In genomic region chr11:125328181-125328580, GRCh38 we compare ENCODE assay signal across 29 cellular contexts.
"Had no signal": no experiment of that assay in that cellular context is flagged by ENCODE, and none has a peak within 500 bp of the region (broad histone marks: within the 10 kb centered on the region; RNA-seq: fewer than 3 reads in every experiment).

No MANE protein-coding gene starts in this region.

- H3K36me3 ChIP-seq: breast epithelium, SJSA1 had no signal

- H3K4me1 Mint-ChIP-seq: activated B cell treated with CpG ODN at 0.5 μM for 24 hours; activated CD4-positive, alpha-beta T cell treated with anti-CD3 and anti-CD28 coated beads, Interleukin-2, amount 10 ng/mL, durations not matched to agents 7 days and 5 days; activated naive CD4-positive, alpha-beta T cell treated with anti-CD3 and anti-CD28 coated beads, Interleukin-2, amount 10 ng/mL, durations not matched to agents 7 days and 5 days; activated naive CD8-positive, alpha-beta T cell treated with anti-CD3 and anti-CD28 coated beads for 36 hours had no signal

- H3K9me3 ChIP-seq: breast epithelium, SJSA1 had no signal

- H3K27ac ChIP-seq: breast epithelium, KMS-11, RWPE1, SJSA1 had no signal

- H3K4me3 ChIP-seq: breast epithelium, SJSA1 had no signal

- DNase-seq: activated B cell treated with CpG ODN at 0.5 μM for 24 hours; activated CD4-positive, alpha-beta memory T cell treated with anti-CD3 and anti-CD28 coated beads for 36 hours; activated CD4-positive, alpha-beta T cell treated with anti-CD3 and anti-CD28 coated beads for 1 hour; activated CD4-positive, alpha-beta T cell treated with anti-CD3 and anti-CD28 coated beads, Interleukin-2, amount 10 ng/mL, durations not matched to agents 7 days and 5 days; activated CD8-positive, alpha-beta memory T cell treated with anti-CD3 and anti-CD28 coated beads for 24 hours; activated gamma-delta T cell treated with Interleukin-2 at 50 U/mL for 16 hours; activated naive CD4-positive, alpha-beta T cell treated with anti-CD3 and anti-CD28 coated beads, Interleukin-2, amount 10 ng/mL, durations not matched to agents 7 days and 5 days; activated naive CD8-positive, alpha-beta T cell treated with anti-CD3 and anti-CD28 coated beads for 36 hours; activated T-cell treated with anti-CD3 and anti-CD28 coated beads for 4 hours; activated T-cell treated with anti-CD3 and anti-CD28 coated beads, Interleukin-2, amount 50 U/mL, for 48 hours; central memory CD4-positive, alpha-beta T cell; NCI-H1092; NCI-H1417; NCI-H1930; NCI-H2171; NCI-H2227 treated with DMSO at 0.1 percent for 48 hours; NCI-H446 treated with DMSO at 0.1 percent for 48 hours; NCI-H524 treated with DMSO at 0.1 percent for 48 hours; NCI-H82; SHP77; SW 1271; T-helper 9 cell had no signal

- H3K27me3 ChIP-seq: SJSA1 had no signal

- H3K4me1 ChIP-seq: breast epithelium, SJSA1 had no signal

- ATAC-seq: SK-N-SH treated with all-trans-retinoic acid at 6 μM for 48 hours had no signal

- H3K9me3 Mint-ChIP-seq: activated B cell treated with CpG ODN at 0.5 μM for 24 hours; activated CD4-positive, alpha-beta memory T cell treated with anti-CD3 and anti-CD28 coated beads for 36 hours; activated CD4-positive, alpha-beta T cell treated with anti-CD3 and anti-CD28 coated beads, Interleukin-2, amount 10 ng/mL, durations not matched to agents 7 days and 5 days; activated naive CD4-positive, alpha-beta T cell treated with anti-CD3 and anti-CD28 coated beads, Interleukin-2, amount 10 ng/mL, durations not matched to agents 7 days and 5 days; activated naive CD8-positive, alpha-beta T cell treated with anti-CD3 and anti-CD28 coated beads for 36 hours; activated T-helper 2 cell treated with anti-CD3 and anti-CD28 coated beads, Interferon-gamma antibody, Interleukin-2, Interleukin-4, amounts not matched to agents 10 μg/mL and 5 μg/mL and 100 μg/mL, durations not matched to agents 14 hours and 24 hours and 36 hours; T-helper 1 cell treated with Interleukin-12 subunit alpha and Interleukin-12 subunit beta and Interleukin-4 antibody, amounts not matched to agents 30 μg/mL and 1 μg/mL, for 36 hours had no signal

- H3K27ac Mint-ChIP-seq: activated B cell treated with CpG ODN at 0.5 μM for 24 hours; activated CD4-positive, alpha-beta memory T cell treated with anti-CD3 and anti-CD28 coated beads for 36 hours; activated CD4-positive, alpha-beta T cell treated with anti-CD3 and anti-CD28 coated beads, Interleukin-2, amount 10 ng/mL, durations not matched to agents 7 days and 5 days; activated naive CD4-positive, alpha-beta T cell treated with anti-CD3 and anti-CD28 coated beads, Interleukin-2, amount 10 ng/mL, durations not matched to agents 7 days and 5 days; activated naive CD8-positive, alpha-beta T cell treated with anti-CD3 and anti-CD28 coated beads for 36 hours; activated T-helper 2 cell treated with anti-CD3 and anti-CD28 coated beads, Interferon-gamma antibody, Interleukin-2, Interleukin-4, amounts not matched to agents 10 μg/mL and 5 μg/mL and 100 μg/mL, durations not matched to agents 14 hours and 24 hours and 36 hours; T-helper 1 cell treated with Interleukin-12 subunit alpha and Interleukin-12 subunit beta and Interleukin-4 antibody, amounts not matched to agents 30 μg/mL and 1 μg/mL, for 36 hours had no signal

- H3K4me3 Mint-ChIP-seq: activated B cell treated with CpG ODN at 0.5 μM for 24 hours; activated CD4-positive, alpha-beta memory T cell treated with anti-CD3 and anti-CD28 coated beads for 36 hours; activated CD4-positive, alpha-beta T cell treated with anti-CD3 and anti-CD28 coated beads, Interleukin-2, amount 10 ng/mL, durations not matched to agents 7 days and 5 days; activated naive CD4-positive, alpha-beta T cell treated with anti-CD3 and anti-CD28 coated beads, Interleukin-2, amount 10 ng/mL, durations not matched to agents 7 days and 5 days; activated naive CD8-positive, alpha-beta T cell treated with anti-CD3 and anti-CD28 coated beads for 36 hours; T-helper 1 cell treated with Interleukin-12 subunit alpha and Interleukin-12 subunit beta and Interleukin-4 antibody, amounts not matched to agents 30 μg/mL and 1 μg/mL, for 36 hours had no signal

- H3K36me3 Mint-ChIP-seq: activated CD4-positive, alpha-beta memory T cell treated with anti-CD3 and anti-CD28 coated beads for 36 hours; activated naive CD4-positive, alpha-beta T cell treated with anti-CD3 and anti-CD28 coated beads, Interleukin-2, amount 10 ng/mL, durations not matched to agents 7 days and 5 days; activated naive CD8-positive, alpha-beta T cell treated with anti-CD3 and anti-CD28 coated beads for 36 hours had no signal
